Comparison of ENCODE assay signal across 16 cellular contexts in the genomic region with DNA sequence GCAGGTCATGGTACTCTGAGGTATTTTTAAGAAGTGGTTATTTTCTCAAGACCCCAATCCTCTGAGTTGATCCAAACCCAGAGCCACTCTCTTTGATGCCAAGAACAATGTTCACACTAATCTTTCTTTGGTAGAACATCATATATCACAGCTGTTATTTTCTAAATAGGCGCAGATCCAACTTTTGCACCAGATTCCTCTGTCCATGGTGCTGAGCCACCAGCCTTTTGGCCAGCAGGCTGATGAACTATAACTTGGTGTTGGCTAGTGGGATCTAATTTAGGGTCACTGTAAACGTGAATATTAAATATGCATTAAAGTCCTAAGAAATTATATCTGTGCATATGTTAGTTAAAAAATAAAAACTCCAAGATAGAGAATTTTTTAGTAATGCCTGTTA. TPM values are rescaled to one million over a fixed set of nuclear protein-coding genes. Genes with fewer than 3 reads are reported as not detected.
DNase-seq lines count a peak whose midpoint lies in the region; ATAC-seq, FAIRE-seq and TF ChIP-seq lines count a peak whose summit lies in the region.
"Had no signal": no experiment of that assay in that cellular context is flagged by ENCODE, and none has a peak within 500 bp of the region (broad histone marks: within the 10 kb centered on the region; RNA-seq: fewer than 3 reads in every experiment).

No MANE protein-coding gene starts in this region.

- POLR2A ChIA-PET in K562 (lab: Yijun Ruan, JAX): no interaction called here

- peaks cover 22% of the 10 kb centered on the region for H3K79me2 ChIP-seq in K562 (ENCODE audit: control insufficient read depth, insufficient read depth, low read length)

- peaks cover 32% of the 10 kb centered on the region for H3K79me1 ChIP-seq in mesenchymal stem cell (replicated peaks; ENCODE audit: low read length, poor library complexity, severe bottlenecking)

- peaks cover 50% of the 10 kb centered on the region for H3K36me3 Mint-ChIP-seq in activated CD4-positive, alpha-beta T cell treated with anti-CD3 and anti-CD28 coated beads, Interleukin-2, amount 10 ng/mL, durations not matched to agents 24 days and 14 days (ENCODE audit: low read depth)

- no peak overlapping the region for H3K4me3 Mint-ChIP-seq in activated CD4-positive, alpha-beta T cell treated with anti-CD3 and anti-CD28 coated beads, Interleukin-2, amount 10 ng/mL, durations not matched to agents 24 days and 14 days

- no peak overlapping the region for H3K4me3 ChIP-seq in NB4 (ENCODE audit: low read depth, low read length)
- H3K4me3 ChIP-seq in K562: no peak overlapping the region
- no peak overlapping the region for H3K4me3 ChIP-seq in mesenchymal stem cell (ENCODE audit: insufficient read depth in 1 of 2, low read depth in 1 of 2, low read length in 2 of 2)
- H3K4me3 ChIP-seq in suprapubic skin: no peak overlapping the region
- H3K4me3 ChIP-seq: mucosa of descending colon, psoas muscle had no signal

- CTCF ChIA-PET in K562 (lab: Yijun Ruan, JAX; ENCODE audit: low intra/inter-chr PET ratio): no interaction called here

- H3K9me1 ChIP-seq in K562 (ENCODE audit: control insufficient read depth, insufficient read depth, low read length): peaks cover 3% of the 10 kb centered on the region

- no peaks in the 10 kb centered on the region for H3K27me3 ChIP-seq in K562 (ENCODE audit: control insufficient read depth in 2 of 2, insufficient read depth in 2 of 2, low read length in 2 of 2)
- no peaks in the 10 kb centered on the region for H3K27me3 ChIP-seq in mesenchymal stem cell (ENCODE audit: control insufficient read depth in 1 of 2, insufficient read depth in 1 of 2, low read length in 2 of 2)
- H3K27me3 ChIP-seq in suprapubic skin: no peaks in the 10 kb centered on the region

- no peaks in the 10 kb centered on the region for H3K9me3 Mint-ChIP-seq in activated CD4-positive, alpha-beta T cell treated with anti-CD3 and anti-CD28 coated beads, Interleukin-2, amount 10 ng/mL, durations not matched to agents 24 days and 14 days

- no peak overlapping the region for H3K9ac ChIP-seq in K562 (ENCODE audit: insufficient read depth in 1 of 2, low read depth in 2 of 2, low read length in 2 of 2)
- no peak overlapping the region for H3K9ac ChIP-seq in mesenchymal stem cell (ENCODE audit: low read length)

- no peak overlapping the region for H2AK5ac ChIP-seq in mesenchymal stem cell (ENCODE audit: low read length, severe bottlenecking)

- no peak overlapping the region for H3K4ac ChIP-seq in mesenchymal stem cell (ENCODE audit: low read depth in 1 of 2, low read length in 2 of 2)

- TF ChIP-seq RAD21 in K562 (CRISPR knock-in tag; conservative IDR thresholded peaks at IDR 0.05 in 1 of 2, IDR thresholded peaks at IDR 0.05 in 1 of 2): no peak

- no peak overlapping the region for H2BK120ac ChIP-seq in mesenchymal stem cell (ENCODE audit: low read depth, low read length)

- H3K27ac Mint-ChIP-seq in activated CD4-positive, alpha-beta T cell treated with anti-CD3 and anti-CD28 coated beads, Interleukin-2, amount 10 ng/mL, durations not matched to agents 24 days and 14 days: no peak overlapping the region

- no peak overlapping the region for H2BK5ac ChIP-seq in mesenchymal stem cell (ENCODE audit: low read depth, low read length, poor library complexity, severe bottlenecking)

- DNase-seq in activated CD4-positive, alpha-beta T cell treated with anti-CD3 and anti-CD28 coated beads, Interleukin-2, amount 10 ng/mL, durations not matched to agents 24 days and 14 days: peak; percentile 65
- DNase-seq in activated CD4-positive, alpha-beta T cell treated with anti-CD3 and anti-CD28 coated beads for 4 hours: no peak
- peak; percentile 30 for DNase-seq in NB4 (ENCODE audit: low read depth)
- peak; percentile 18 to 41 (median 34) for DNase-seq in K562 (ENCODE audit: extremely low read depth in 1 of 4, low spot score in 3 of 4)
- peak; percentile 15 for DNase-seq in mesenchymal stem cell
- no peak for DNase-seq in suprapubic skin (ENCODE audit: low spot score in 2 of 2)
- DNase-seq: activated gamma-delta T cell, DMS79, NCI-H2171 treated with DMSO at 0.1 percent for 48 hours, psoas muscle had no signal

- H2AFZ ChIP-seq in K562 (ENCODE audit: low read depth, low read length) (no peak overlapping the region), mesenchymal stem cell (ENCODE audit: low read depth, low read length) (no peak overlapping the region)

- intact Hi-C loops in activated CD4-positive, alpha-beta T cell treated with anti-CD3 and anti-CD28 coated beads, Interleukin-2, amount 10 ng/mL, durations not matched to agents 24 days and 14 days (cut with micrococcal nuclease): no loop called here
- intact Hi-C loops in K562 (cut with micrococcal nuclease): no loop called here

- no peak for TF ChIP-seq POLR2A in NB4 (IDR thresholded peaks at IDR 0.05; ENCODE audit: extremely low read depth, insufficient read length)
- no peak for TF ChIP-seq POLR2A in K562 (conservative IDR thresholded peaks at IDR 0.05)
- TF ChIP-seq POLR2A in suprapubic skin (IDR thresholded peaks at IDR 0.05): no peak

- H2BK15ac ChIP-seq in mesenchymal stem cell (ENCODE audit: low read depth, poor library complexity, severe bottlenecking): no peak overlapping the region

- no peaks in the 10 kb centered on the region for H3K27me3 Mint-ChIP-seq in activated CD4-positive, alpha-beta T cell treated with anti-CD3 and anti-CD28 coated beads, Interleukin-2, amount 10 ng/mL, durations not matched to agents 24 days and 14 days

- no peak overlapping the region for H4K8ac ChIP-seq in mesenchymal stem cell (ENCODE audit: low read length)

- no peak overlapping the region for H3K14ac ChIP-seq in mesenchymal stem cell (ENCODE audit: low read length in 2 of 2)

- H4K91ac ChIP-seq in mesenchymal stem cell (ENCODE audit: low read length): no peak overlapping the region

- 92% methylated on average over 2 of the region's 2 CpGs for WGBS in K562 (ENCODE audit: insufficient coverage, low coverage, missing lambda C conversion rate)
- 100% methylated on average over 1 of the region's 2 CpGs for WGBS in mesenchymal stem cell
- WGBS in suprapubic skin: 92% methylated on average over 2 of the region's 2 CpGs

- no peak overlapping the region for H2BK12ac ChIP-seq in mesenchymal stem cell (ENCODE audit: low read length in 2 of 2)

- no TSS peak for BruUV-seq in K562 (replicated peaks; lab: Mats Ljungman, UMichigan)

- H3K23ac ChIP-seq in mesenchymal stem cell (ENCODE audit: low read length in 2 of 2): no peak overlapping the region

- H3K27ac ChIP-seq in K562 (ENCODE audit: extremely low read depth, low read depth, low read length): no peak overlapping the region
- H3K27ac ChIP-seq in mesenchymal stem cell (ENCODE audit: low read length, poor library complexity, severe bottlenecking): no peak overlapping the region
- no peak overlapping the region for H3K27ac ChIP-seq in suprapubic skin
- H3K27ac ChIP-seq: psoas muscle had no signal

- no peak for TF ChIP-seq EP300 in K562 (IDR thresholded peaks at IDR 0.05; ENCODE audit: low read length)
- no peak for TF ChIP-seq EP300 in suprapubic skin (IDR thresholded peaks at IDR 0.05)

- no peak for FAIRE-seq in K562 (lab: Jason Lieb, UNC)
- FAIRE-seq: GM12891 had no signal

- H3K18ac ChIP-seq in mesenchymal stem cell (ENCODE audit: low read depth in 1 of 2, low read length in 2 of 2): no peak overlapping the region

- ATAC-seq in K562 (no peak), GM21423 (IDR thresholded peaks at IDR 0.05; ENCODE audit: unreplicated experiment) (no peak), GM19463 (IDR thresholded peaks at IDR 0.05; ENCODE audit: unreplicated experiment) (no peak)
- ATAC-seq: mucosa of descending colon had no signal

- H3K4me1 Mint-ChIP-seq in activated CD4-positive, alpha-beta T cell treated with anti-CD3 and anti-CD28 coated beads, Interleukin-2, amount 10 ng/mL, durations not matched to agents 24 days and 14 days: peaks cover 23% of the 10 kb centered on the region

- no peak for TF ChIP-seq CTCF in NB4 (IDR thresholded peaks at IDR 0.05; ENCODE audit: low read depth, low read length)
- no peak for TF ChIP-seq CTCF in K562 (IDR thresholded peaks at IDR 0.05 in 2 of 3, conservative IDR thresholded peaks at IDR 0.05 in 1 of 3; ENCODE audit: insufficient read depth in 2 of 3, low read depth in 1 of 3, low read length in 3 of 3)
- no peak for TF ChIP-seq CTCF in suprapubic skin (IDR thresholded peaks at IDR 0.05)

- no peak overlapping the region for H3K4me2 ChIP-seq in K562 (ENCODE audit: insufficient read depth, low read length)
- H3K4me2 ChIP-seq in mesenchymal stem cell (ENCODE audit: low read length, poor library complexity, severe bottlenecking): no peak overlapping the region

- in situ Hi-C loops in K562 (cut with MboI): no loop called here

- H3K9me3 ChIP-seq in K562 (replicated peaks; ENCODE audit: control insufficient read depth, insufficient read depth, low read depth, low read length): no peaks in the 10 kb centered on the region
- no peaks in the 10 kb centered on the region for H3K9me3 ChIP-seq in mesenchymal stem cell (ENCODE audit: control insufficient read depth, low read length)
- H3K9me3 ChIP-seq in suprapubic skin: no peaks in the 10 kb centered on the region
- H3K9me3 ChIP-seq: mucosa of descending colon, psoas muscle had no signal

- peaks cover 8 to 9% of the 10 kb centered on the region in 2 experiments for H3K4me1 ChIP-seq in K562 (replicated peaks in 1 of 2; ENCODE audit: control insufficient read depth in 2 of 2, insufficient read depth in 2 of 2, low read length in 2 of 2)
- H3K4me1 ChIP-seq in mesenchymal stem cell (ENCODE audit: control insufficient read depth, insufficient read depth, low read depth, low read length): no peaks in the 10 kb centered on the region
- H3K4me1 ChIP-seq in suprapubic skin: no peaks in the 10 kb centered on the region

- peaks cover 8% of the 10 kb centered on the region; the same call in 1 of the 2 replicates for H4K20me1 ChIP-seq in K562 (replicated peaks; ENCODE audit: control insufficient read depth, insufficient read depth, low read length)

- H3K36me3 ChIP-seq in K562 (ENCODE audit: control insufficient read depth, insufficient read depth, low read length) (peaks cover 32% of the 10 kb centered on the region), mesenchymal stem cell (ENCODE audit: control insufficient read depth in 1 of 2, insufficient read depth in 2 of 2, low read depth in 1 of 2, low read length in 2 of 2) (peaks cover 2 to 16% of the 10 kb centered on the region in 2 experiments), suprapubic skin (peaks cover 4% of the 10 kb centered on the region)

RNA-seq across cellular contexts. Expression of gene ZKSCAN2, which starts 7.0 kb away (rescaled TPM):
- total RNA-seq in activated CD4-positive, alpha-beta T cell treated with anti-CD3 and anti-CD28 coated beads, Interleukin-2, amount 10 ng/mL, durations not matched to agents 24 days and 14 days: 6.3 and 6.8 TPM in 2 replicates
- 13.7 and 18.9 TPM in 2 replicates for total RNA-seq in K562 (2011; cell fraction: chromatin; rRNA removed; ENCODE audit: low replicate concordance)
- 10.3 and 12.2 TPM in 2 replicates for total RNA-seq in K562 (2011; cell fraction: nucleolus; rRNA removed)
- total RNA-seq in K562 (2011; cell fraction: nucleoplasm; rRNA removed): 11.8 and 13.6 TPM in 2 replicates
- total RNA-seq in K562 (2014; rRNA removed) (3.6 and 4.9 TPM in 2 replicates), K562 (2014; rRNA removed; fragmentation: Illumina TruSeq; extraction: Trizol) (6.0 and 6.9 TPM in 2 replicates), K562 (2015; rRNA removed; fragmentation: Illumina TruSeq; extraction: Trizol) (6.7 and 6.8 TPM in 2 replicates), K562 (2021) (8.9 and 9.5 TPM in 2 replicates), suprapubic skin (1 to 10 TPM in 3 of 4 donors, under 1 TPM in 1; 0.57 to 3.1 (median 1.7) TPM)
- polyA plus RNA-seq in K562 (2011; rRNA removed) (2.7 and 4.2 TPM in 2 replicates), K562 (2014; fragmentation: Illumina TruSeq; extraction: Trizol) (5.4 and 5.8 TPM in 2 replicates), K562 (2014; fragmentation: Nextera tagmentation; extraction: Ambion mirVana) (1 to 10 TPM; 1.3 to 1.9 TPM), K562 (2014; rRNA removed) (3.0 and 3.4 TPM in 2 replicates)
- polyA plus RNA-seq in K562 (2011; cell fraction: cytosol; rRNA removed): 2.2 and 2.3 TPM in 2 replicates
- polyA plus RNA-seq in K562 (2011; cell fraction: nucleus; rRNA removed): 4.0 and 4.6 TPM in 2 replicates
- polyA plus RNA-seq in K562 (2012): 3.0 and 3.4 TPM in 2 replicates
- 14.0 and 14.5 TPM in 2 replicates for polyA minus RNA-seq in K562 (2011; rRNA and poly(A)+ RNA removed)
- polyA minus RNA-seq in K562 (2011; cell fraction: cytosol; rRNA and poly(A)+ RNA removed): 7.1 and 8.5 TPM in 2 replicates
- 7.4 and 13.3 TPM in 2 replicates for polyA minus RNA-seq in K562 (2011; cell fraction: nucleus; rRNA and poly(A)+ RNA removed)
- polyA plus RNA-seq in mesenchymal stem cell (2013, experiment 1 of 2): 2.8 TPM
- polyA plus RNA-seq in mesenchymal stem cell (2013, experiment 2 of 2): 2.9 TPM

RNA-seq across cellular contexts. Expression of gene AQP8, which starts 47.9 kb away (rescaled TPM):
- total RNA-seq in activated CD4-positive, alpha-beta T cell treated with anti-CD3 and anti-CD28 coated beads, Interleukin-2, amount 10 ng/mL, durations not matched to agents 24 days and 14 days: 0.21 TPM in 1 of 2 replicates, not detected in the other
- not detected in 2 replicates for total RNA-seq in K562 (2011; cell fraction: chromatin; rRNA removed; ENCODE audit: low replicate concordance)
- not detected in 2 replicates for total RNA-seq in K562 (2011; cell fraction: nucleolus; rRNA removed)
- total RNA-seq in K562 (2011; cell fraction: nucleoplasm; rRNA removed): not detected in 2 replicates
- total RNA-seq in K562 (2014; rRNA removed) (not detected in 2 replicates), K562 (2014; rRNA removed; fragmentation: Illumina TruSeq; extraction: Trizol) (not detected in 2 replicates), K562 (2015; rRNA removed; fragmentation: Illumina TruSeq; extraction: Trizol) (not detected in 2 replicates), K562 (2021) (not detected in 2 replicates), suprapubic skin (not detected)
- polyA plus RNA-seq in K562 (2011; rRNA removed) (not detected in 2 replicates), K562 (2014; fragmentation: Illumina TruSeq; extraction: Trizol) (not detected in 2 replicates), K562 (2014; fragmentation: Nextera tagmentation; extraction: Ambion mirVana) (not detected), K562 (2014; rRNA removed) (not detected in 2 replicates)
- polyA plus RNA-seq in K562 (2011; cell fraction: cytosol; rRNA removed): not detected in 2 replicates
- not detected in 2 replicates for polyA plus RNA-seq in K562 (2011; cell fraction: nucleus; rRNA removed)
- 0.10 TPM in 1 of 2 replicates, not detected in the other for polyA plus RNA-seq in K562 (2012)
- polyA minus RNA-seq in K562 (2011; rRNA and poly(A)+ RNA removed): not detected in 2 replicates
- not detected in 2 replicates for polyA minus RNA-seq in K562 (2011; cell fraction: cytosol; rRNA and poly(A)+ RNA removed)
- not detected in 2 replicates for polyA minus RNA-seq in K562 (2011; cell fraction: nucleus; rRNA and poly(A)+ RNA removed)
- polyA plus RNA-seq in mesenchymal stem cell (2013, experiment 1 of 2): not detected
- polyA plus RNA-seq in mesenchymal stem cell (2013, experiment 2 of 2): not detected
- total RNA-seq: chondrocyte, urinary bladder had no signal
- polyA plus RNA-seq: urinary bladder had no signal

Comparison
In these comparisons a context has a peak if more than half of its experiments do, and no peak if none do; other contexts are left out.
1. DNase-seq: peak in activated CD4-positive, alpha-beta T cell treated with anti-CD3 and anti-CD28 coated beads, Interleukin-2, amount 10 ng/mL, durations not matched to agents 24 days and 14 days (single experiment), NB4 (single experiment), K562 (4 of 4) and mesenchymal stem cell (single experiment); none in activated CD4-positive, alpha-beta T cell treated with anti-CD3 and anti-CD28 coated beads for 4 hours (0 of 2) and suprapubic skin (0 of 2).